Comparison of ENCODE assay signal across 8 cellular contexts in genomic region chr3:127547761-127548605, GRCh38. TPM values are rescaled to one million over a fixed set of nuclear protein-coding genes. Genes with fewer than 3 reads are reported as not detected.
A peak's percentile ranks its signal among the peaks of the same experiment; 100 is the strongest.
DNase-seq lines count a peak whose midpoint lies in the region; ATAC-seq, FAIRE-seq and TF ChIP-seq lines count a peak whose summit lies in the region.

No MANE protein-coding gene starts in this region.

- H3K4me2 ChIP-seq in GM23338: peak overlapping the region; percentile 85

- H3K79me2 ChIP-seq in GM23338 (replicated peaks; ENCODE audit: insufficient read depth): no peaks in the 10 kb centered on the region

- H3K27me3 Mint-ChIP-seq in GM23338 (ENCODE audit: insufficient read depth, low read depth, poor library complexity): peaks cover 21% of the 10 kb centered on the region

- peak overlapping the region; percentile 88 for H2AFZ ChIP-seq in GM23338

- H3K4me3 Mint-ChIP-seq in GM23338: peak overlapping the region; percentile 70

- no peaks in the 10 kb centered on the region for H3K9me2 ChIP-seq in GM23338 (ENCODE audit: insufficient read depth)

- no peak overlapping the region for H3K9ac ChIP-seq in iPS-20b (ENCODE audit: low read depth, low read length)

- H4K20me1 ChIP-seq in GM23338 (replicated peaks; ENCODE audit: insufficient read depth): no peaks in the 10 kb centered on the region

- DNase-seq in CMK (ENCODE audit: low read depth): peak; percentile 74
- peak; percentile 89 for DNase-seq in GM23338 (ENCODE audit: low spot score)
- peak; percentile 42 for DNase-seq in NCI-H1694 treated with DMSO at 0.1 percent for 48 hours (lab: John Stamatoyannopoulos, UW)
- DNase-seq in brain pericyte (ENCODE audit: low read depth, low spot score): peak; percentile 13
- peak; percentile 78 for DNase-seq in small intestine

- peaks cover 21% of the 10 kb centered on the region for H3K4me1 Mint-ChIP-seq in GM23338

- no peak overlapping the region for H3K27ac Mint-ChIP-seq in GM23338

- ATAC-seq in GM23338: peak; percentile 71
- no peak for ATAC-seq in HG02885 (IDR thresholded peaks at IDR 0.05; ENCODE audit: poor library complexity, unreplicated experiment)

- H3K4me1 ChIP-seq in GM23338 (ENCODE audit: insufficient read depth): peaks cover 3% of the 10 kb centered on the region; the same call in 1 of the 2 replicates
- peaks cover 3% of the 10 kb centered on the region; the same call in 1 of the 2 replicates for H3K4me1 ChIP-seq in iPS-20b (ENCODE audit: insufficient read depth, low read length)
- H3K4me1 ChIP-seq in small intestine (ENCODE audit: control insufficient read depth in 2 of 2, insufficient read depth in 1 of 2, low read depth in 1 of 2, low read length in 1 of 2): peaks cover 0 to 2% of the 10 kb centered on the region in 2 donors

- TF ChIP-seq CTCF in GM23338 (conservative IDR thresholded peaks at IDR 0.05; ENCODE audit: low read depth in 2 of 2) (peak; percentile 48 to 81), VCaP (conservative IDR thresholded peaks at IDR 0.05) (peak; percentile 89)

- H3K9me3 ChIP-seq in iPS-20b (ENCODE audit: insufficient read depth, low read depth, low read length) (no peaks in the 10 kb centered on the region), small intestine (ENCODE audit: control insufficient read depth, low read depth) (no peaks in the 10 kb centered on the region)

- WGBS in small intestine, 3 donors: 4 to 7% (median 5%) methylated on average over 34 to 42 of the region's 42 CpGs

- H3K36me3 ChIP-seq in GM23338 (ENCODE audit: insufficient read depth) (no peaks in the 10 kb centered on the region), iPS-20b (ENCODE audit: insufficient read depth, low read depth, low read length) (no peaks in the 10 kb centered on the region), small intestine (ENCODE audit: control insufficient read depth in 2 of 2, insufficient read depth in 2 of 2, low read length in 2 of 2) (no peaks in the 10 kb centered on the region)

- H3K9me3 Mint-ChIP-seq in GM23338: no peaks in the 10 kb centered on the region

- H3K4me3 ChIP-seq in GM23338 (peak overlapping the region; percentile 70), iPS-20b (ENCODE audit: low read length) (peak overlapping the region; percentile 77), small intestine (ENCODE audit: low read depth in 1 of 2, low read length in 2 of 2) (peak overlapping the region in 1 of 2 donors; percentile 59)

- FAIRE-seq in small intestine (lab: Jason Lieb, UNC): no peak

- no peaks in the 10 kb centered on the region; the same call in 2 of the 3 replicates for H3K36me3 Mint-ChIP-seq in GM23338 (ENCODE audit: low read depth)

- H3K27ac ChIP-seq in GM23338 (ENCODE audit: low read depth): no peak overlapping the region
- H3K27ac ChIP-seq in VCaP: peak overlapping the region; percentile 53; the same call in 1 of the 2 replicates
- no peak overlapping the region for H3K27ac ChIP-seq in iPS-20b (ENCODE audit: low read length)
- H3K27ac ChIP-seq in small intestine (ENCODE audit: low read depth in 1 of 2, low read length in 1 of 2): no peak overlapping the region

- H3K27me3 ChIP-seq in GM23338 (ENCODE audit: insufficient read depth) (peaks cover 9% of the 10 kb centered on the region; the same call in 1 of the 2 replicates), iPS-20b (ENCODE audit: insufficient read depth, low read length) (peaks cover 5% of the 10 kb centered on the region; the same call in 1 of the 2 replicates), small intestine (ENCODE audit: control insufficient read depth in 2 of 2, insufficient read depth in 2 of 2, low read length in 2 of 2) (no peaks in the 10 kb centered on the region)

- H3F3A ChIP-seq in GM23338 (replicated peaks; ENCODE audit: low read depth): no peaks in the 10 kb centered on the region

TF ChIP-seq in GM23338, 12 proteins besides CTCF, POLR2A, EP300 and RAD21:
- 0 out of 2 replicates have a peak, but pooled peaks have one; percentile 20 for TF ChIP-seq CREB1 (CRISPR knock-in tag; IDR thresholded peaks at IDR 0.05; ENCODE audit: low read depth)
- no peak for TF ChIP-seq ZNF462 (CRISPR knock-in tag; IDR thresholded peaks at IDR 0.05)
- TF ChIP-seq EZH2phosphoT487 (IDR thresholded peaks at IDR 0.05; ENCODE audit: unreplicated experiment): no peak
- TF ChIP-seq NANOG (IDR thresholded peaks at IDR 0.05; ENCODE audit: borderline replicate concordance): no peak
- no peak for TF ChIP-seq JUNB (IDR thresholded peaks at IDR 0.05; ENCODE audit: unreplicated experiment)
- TF ChIP-seq ZNF331 (CRISPR knock-in tag; IDR thresholded peaks at IDR 0.05; ENCODE audit: low read depth): no peak

RNA-seq across cellular contexts. Expression of gene TPRA1, which starts 42.5 kb away (rescaled TPM):
- total RNA-seq in GM23338 (2014; rRNA removed; shearing (Covaris generic)): 24.1 and 30.4 TPM in 2 replicates
- polyA plus RNA-seq in GM23338 (2016; fragmentation: Nextera tagmentation; extraction: Ambion mirVana) (16.7 and 19.4 TPM in 2 replicates), small intestine (10 to 100 TPM; 23.7 to 25.9 (median 25.4) TPM)

RNA-seq across cellular contexts. Expression of gene MCM2, which starts 50.2 kb away (rescaled TPM):
- 184 and 235 TPM in 2 replicates for total RNA-seq in GM23338 (2014; rRNA removed; shearing (Covaris generic))
- polyA plus RNA-seq in GM23338 (2016; fragmentation: Nextera tagmentation; extraction: Ambion mirVana) (27.4 and 32.8 TPM in 2 replicates), small intestine (10 to 100 TPM in 1 of 3 donors, 1 to 10 TPM in 2; 2.2 to 22.7 (median 4.3) TPM)

Comparison
In these comparisons a context has a peak if more than half of its experiments do, and no peak if none do; other contexts are left out.
1. DNase-seq: peak in every context shown above with its lines; median percentile 89 in GM23338; 78 in small intestine; 74 in CMK; 42 in NCI-H1694 treated with DMSO at 0.1 percent for 48 hours; 13 in brain pericyte.